ENCODE assay signal across 8 cellular contexts in genomic region chr1:165597883-165598675, GRCh38. TPM values are rescaled to one million over a fixed set of nuclear protein-coding genes. Genes with fewer than 3 reads are reported as not detected.
DNase-seq lines count a peak whose midpoint lies in the region; ATAC-seq and TF ChIP-seq lines count a peak whose summit lies in the region.

No MANE protein-coding gene starts in this region.

- H3K9me3 Mint-ChIP-seq in dendritic cell treated with granulocyte-macrophage colony-stimulating factor and Interleukin-4, amounts not matched to agents 40 ng/mL and 50 ng/mL, for 4 days: no peaks in the 10 kb centered on the region

- H3K27ac Mint-ChIP-seq in dendritic cell treated with granulocyte-macrophage colony-stimulating factor and Interleukin-4, amounts not matched to agents 40 ng/mL and 50 ng/mL, for 4 days: peak overlapping the region; percentile 76

- intact Hi-C loops in dendritic cell treated with granulocyte-macrophage colony-stimulating factor and Interleukin-4, amounts not matched to agents 40 ng/mL and 50 ng/mL, for 4 days (cut with micrococcal nuclease): loop anchor here (1.0 to 2.0 kb wide), 3 partner anchors 33 to 205 kb away; partner anchors contain the start of genes MGST3 and TMCO1

- H3K27me3 Mint-ChIP-seq in dendritic cell treated with granulocyte-macrophage colony-stimulating factor and Interleukin-4, amounts not matched to agents 40 ng/mL and 50 ng/mL, for 4 days: peaks cover 47% of the 10 kb centered on the region

- no peaks in the 10 kb centered on the region for H3K36me3 Mint-ChIP-seq in dendritic cell treated with granulocyte-macrophage colony-stimulating factor and Interleukin-4, amounts not matched to agents 40 ng/mL and 50 ng/mL, for 4 days (ENCODE audit: low read depth)

- CTCF ChIA-PET in BJ (lab: Yijun Ruan, JAX): interaction anchor here (0.8 to 13.1 kb wide), 2 partner anchors 14 to 203 kb away, joined by 3 to 236 read pairs; no protein-coding TSS in a partner anchor

- H3K4me3 Mint-ChIP-seq in dendritic cell treated with granulocyte-macrophage colony-stimulating factor and Interleukin-4, amounts not matched to agents 40 ng/mL and 50 ng/mL, for 4 days: peak overlapping the region; percentile 82

- ATAC-seq in GM19324 (IDR thresholded peaks at IDR 0.05; ENCODE audit: low FRiP score, unreplicated experiment) (peak; percentile 100), HG03460 (IDR thresholded peaks at IDR 0.05; ENCODE audit: unreplicated experiment) (peak; percentile 97), left lobe of liver (peak; percentile 98)

- POLR2A ChIA-PET in BJ (lab: Charles Lee): interaction anchor here (0.6 kb wide), 1 partner anchor 209 kb away, joined by 3 read pairs; no protein-coding TSS in a partner anchor

- H3K4me1 Mint-ChIP-seq in dendritic cell treated with granulocyte-macrophage colony-stimulating factor and Interleukin-4, amounts not matched to agents 40 ng/mL and 50 ng/mL, for 4 days (ENCODE audit: low read depth): peaks cover 47% of the 10 kb centered on the region

- H3K27me3 ChIP-seq in BJ (ENCODE audit: control insufficient read depth, insufficient read depth, low read length): peaks cover 10% of the 10 kb centered on the region

- H3K36me3 ChIP-seq in BJ (ENCODE audit: control insufficient read depth, insufficient read depth, low read length): no peaks in the 10 kb centered on the region

- DNase-seq in BJ (ENCODE audit: low read depth) (peak; percentile 86), NCI-H524 treated with DMSO at 0.1 percent for 48 hours (lab: John Stamatoyannopoulos, UW) (peak; percentile 95), left lobe of liver (ENCODE audit: low spot score) (peak; percentile 98)
- DNase-seq in activated CD4-positive, alpha-beta T cell treated with anti-CD3 and anti-CD28 coated beads, Interleukin-2, amount 50 U/mL, for 1 hour: peak; percentile 84
- peak; percentile 93 to 96 for DNase-seq in stimulated activated CD4-positive, alpha-beta T cell treated with anti-CD3 and anti-CD28 coated beads, Interleukin-2, amount 100 ng/mL, for 24 hours

- H3K4me3 ChIP-seq in BJ (ENCODE audit: low read depth, low read length): peak overlapping the region; percentile 63

- no peak for TF ChIP-seq CTCF in BJ (IDR thresholded peaks at IDR 0.05; ENCODE audit: insufficient read depth, low read depth, low read length)

RNA-seq across cellular contexts. Expression of gene MGST3, which starts 33.0 kb away (rescaled TPM):
- 220 and 261 TPM in 2 replicates for polyA plus RNA-seq in BJ (2011; rRNA removed)
- 63.2 and 105 TPM in 2 replicates for polyA minus RNA-seq in BJ (2011; rRNA and poly(A)+ RNA removed)
- 79.8 TPM for total RNA-seq in left lobe of liver

RNA-seq across cellular contexts. Expression of gene LRRC52, which starts 54.3 kb away (rescaled TPM):
- not detected in 2 replicates for polyA plus RNA-seq in BJ (2011; rRNA removed)
- not detected in 2 replicates for polyA minus RNA-seq in BJ (2011; rRNA and poly(A)+ RNA removed)
- not detected for total RNA-seq in left lobe of liver

Comparison
In these comparisons a context has a peak if more than half of its experiments do, and no peak if none do; other contexts are left out.
1. Peak in every context shown above with its lines: DNase-seq, ATAC-seq and H3K4me3 ChIP-seq.